8 cellular contexts compared by ENCODE assay signal in the genomic region with DNA sequence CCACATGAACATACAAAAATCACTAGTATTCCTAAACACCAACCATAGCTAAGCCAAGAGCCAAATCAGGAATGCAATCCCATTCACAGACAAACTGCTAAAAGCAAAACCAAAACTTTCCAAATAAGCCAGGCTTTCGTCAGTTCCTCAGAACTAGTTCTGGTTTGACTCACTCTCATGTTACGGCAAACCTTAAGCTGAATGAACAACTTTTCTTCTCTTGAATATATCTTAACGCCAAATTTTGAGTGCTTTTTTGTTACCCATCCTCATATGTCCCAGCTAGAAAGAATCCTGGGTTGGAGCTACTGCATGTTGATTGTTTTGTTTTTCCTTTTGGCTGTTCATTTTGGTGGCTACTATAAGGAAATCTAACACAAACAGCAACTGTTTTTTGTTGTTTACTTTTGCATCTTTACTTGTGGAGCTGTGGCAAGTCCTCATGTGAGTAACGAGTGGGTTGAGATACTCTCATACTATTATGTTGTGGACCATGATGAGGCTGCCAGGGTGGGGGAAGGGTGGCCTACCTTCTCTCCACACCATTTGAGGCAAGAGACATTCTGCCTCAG. TPM values are rescaled to one million over a fixed set of nuclear protein-coding genes. Genes with fewer than 3 reads are reported as not detected.
DNase-seq lines count a peak whose midpoint lies in the region; ATAC-seq lines count a peak whose summit lies in the region.

A gene (plus strand): TSS at position 172 of the 572 bp plus-strand sequence. CDS start 12,016 bp downstream, outside the sequence.

- H3K27ac Mint-ChIP-seq in activated T-cell treated with anti-CD3 and anti-CD28 coated beads, Interleukin-2, amount 50 U/mL, for 72 hours: peak within 1 kb of the TSS; percentile 97

- H3K9me3 Mint-ChIP-seq in activated T-cell treated with anti-CD3 and anti-CD28 coated beads, Interleukin-2, amount 50 U/mL, for 72 hours: peaks cover 5% of the 10 kb centered on the region in 2 donors

- DNase-seq in AG20443 (ENCODE audit: low spot score): peak; percentile 44
- peak; percentile 70 to 77 for DNase-seq in activated T-cell treated with anti-CD3 and anti-CD28 coated beads, Interleukin-2, amount 50 U/mL, for 72 hours
- no peak for DNase-seq in Right ventricle myocardium superior
- peak; percentile 64 to 74 for DNase-seq in stimulated activated CD4-positive, alpha-beta T cell treated with anti-CD3 and anti-CD28 coated beads, Interleukin-2, amount 100 ng/mL, for 24 hours
- no peak for DNase-seq in HuH-7.5 (ENCODE audit: low spot score)
- DNase-seq in NCI-H2196 treated with DMSO at 0.1 percent for 48 hours (lab: John Stamatoyannopoulos, UW; ENCODE audit: unreplicated experiment): no peak

- peaks cover 47% of the 10 kb centered on the region for H3K4me1 Mint-ChIP-seq in activated T-cell treated with anti-CD3 and anti-CD28 coated beads, Interleukin-2, amount 50 U/mL, for 72 hours (ENCODE audit: low read depth)

- peak within 1 kb of the TSS; percentile 72 to 93 for H3K4me3 Mint-ChIP-seq in activated T-cell treated with anti-CD3 and anti-CD28 coated beads, Interleukin-2, amount 50 U/mL, for 72 hours

- ATAC-seq in GM19324 (IDR thresholded peaks at IDR 0.05; ENCODE audit: low FRiP score, unreplicated experiment) (peak; percentile 48), HG03280 (IDR thresholded peaks at IDR 0.05; ENCODE audit: unreplicated experiment) (peak; percentile 71), Right ventricle myocardium superior (ENCODE audit: poor library complexity) (peak; percentile 33)
- peak; percentile 93 for ATAC-seq in activated T-cell treated with anti-CD3 and anti-CD28 coated beads, Interleukin-2, amount 50 U/mL, for 72 hours (replicated peaks in 1 of 2)

- H3K27me3 Mint-ChIP-seq in activated T-cell treated with anti-CD3 and anti-CD28 coated beads, Interleukin-2, amount 50 U/mL, for 72 hours (ENCODE audit: low read depth): no peaks in the 10 kb centered on the region

- peaks cover 3 to 8% of the 10 kb centered on the region in 2 donors for H3K36me3 Mint-ChIP-seq in activated T-cell treated with anti-CD3 and anti-CD28 coated beads, Interleukin-2, amount 50 U/mL, for 72 hours (ENCODE audit: insufficient read depth in 2 of 2)

- intact Hi-C loops in Right ventricle myocardium superior (cut with DNase I): loop anchor here (5.0 kb wide), 1 partner anchor 58 kb away; a partner anchor contains a TSS

RNA-seq across cellular contexts. Expression of the gene that starts here (rescaled TPM):
- 1 to 10 TPM; 1.3 to 3.0 TPM for total RNA-seq in activated T-cell treated with anti-CD3 and anti-CD28 coated beads, Interleukin-2, amount 50 U/mL, for 72 hours
- total RNA-seq in Right ventricle myocardium superior: 2.4 TPM

Comparison
In these comparisons a context has a peak if more than half of its experiments do, and no peak if none do; other contexts are left out.
1. DNase-seq: peak in AG20443 (single experiment), activated T-cell treated with anti-CD3 and anti-CD28 coated beads, Interleukin-2, amount 50 U/mL, for 72 hours (2 of 2) and stimulated activated CD4-positive, alpha-beta T cell treated with anti-CD3 and anti-CD28 coated beads, Interleukin-2, amount 100 ng/mL, for 24 hours (2 of 2); none in Right ventricle myocardium superior (single experiment), HuH-7.5 (single experiment) and NCI-H2196 treated with DMSO at 0.1 percent for 48 hours (single experiment).
2. ATAC-seq: peak in every context shown above with its lines; median percentile 93 in activated T-cell treated with anti-CD3 and anti-CD28 coated beads, Interleukin-2, amount 50 U/mL, for 72 hours; 71 in HG03280; 48 in GM19324; 33 in Right ventricle myocardium superior.